ENCODE assay signal across 11 cellular contexts in genomic region chr10:96138102-96138501, GRCh38. TPM values are rescaled to one million over a fixed set of nuclear protein-coding genes. Genes with fewer than 3 reads are reported as not detected.
DNase-seq lines count a peak whose midpoint lies in the region; ATAC-seq lines count a peak whose summit lies in the region.
"Had no signal": no experiment of that assay in that cellular context is flagged by ENCODE, and none has a peak within 500 bp of the region (broad histone marks: within the 10 kb centered on the region; RNA-seq: fewer than 3 reads in every experiment).

No MANE protein-coding gene starts in this region.

- no peak overlapping the region for H3K4me3 ChIP-seq in naive thymus-derived CD4-positive, alpha-beta T cell (ENCODE audit: low read length)
- H3K4me3 ChIP-seq: right atrium auricular region had no signal

- peaks cover 65% of the 10 kb centered on the region for H3K36me3 Mint-ChIP-seq in activated CD8-positive, alpha-beta memory T cell treated with anti-CD3 and anti-CD28 coated beads, Interleukin-2, amount 10 ng/mL, durations not matched to agents 7 days and 5 days
- peaks cover 78% of the 10 kb centered on the region for H3K36me3 Mint-ChIP-seq in stimulated activated effector memory CD8-positive, alpha-beta T cell treated with anti-CD3 and anti-CD28 coated beads, Interleukin-12 subunit alpha, Interleukin-12 subunit beta, amount 100 ng/mL, for 72 hours
- H3K36me3 Mint-ChIP-seq in naive thymus-derived CD4-positive, alpha-beta T cell: peaks cover 25 to 82% (median 78%) of the 10 kb centered on the region in 5 donors
- peaks cover 55% of the 10 kb centered on the region for H3K36me3 Mint-ChIP-seq in activated CD4-positive, alpha-beta memory T cell treated with anti-CD3 and anti-CD28 coated beads for 36 hours

- H3K4me3 Mint-ChIP-seq in activated CD8-positive, alpha-beta memory T cell treated with anti-CD3 and anti-CD28 coated beads, Interleukin-2, amount 10 ng/mL, durations not matched to agents 7 days and 5 days: no peak overlapping the region
- H3K4me3 Mint-ChIP-seq in stimulated activated effector memory CD8-positive, alpha-beta T cell treated with anti-CD3 and anti-CD28 coated beads, Interleukin-12 subunit alpha, Interleukin-12 subunit beta, amount 100 ng/mL, for 72 hours: no peak overlapping the region
- no peak overlapping the region for H3K4me3 Mint-ChIP-seq in naive thymus-derived CD4-positive, alpha-beta T cell
- H3K4me3 Mint-ChIP-seq in activated CD4-positive, alpha-beta memory T cell treated with anti-CD3 and anti-CD28 coated beads for 36 hours: no peak overlapping the region

- CTCF ChIA-PET in activated CD8-positive, alpha-beta memory T cell treated with anti-CD3 and anti-CD28 coated beads, Interleukin-2, amount 10 ng/mL, durations not matched to agents 7 days and 5 days (lab: Charles Lee): no interaction called here
- CTCF ChIA-PET in naive thymus-derived CD4-positive, alpha-beta T cell (lab: Charles Lee): no interaction called here
- CTCF ChIA-PET in activated CD4-positive, alpha-beta memory T cell treated with anti-CD3 and anti-CD28 coated beads for 36 hours (lab: Charles Lee): interaction anchor here (1.5 to 1.6 kb wide), 2 partner anchors 91 to 121 kb away, joined by 5 to 6 read pairs; no protein-coding TSS in a partner anchor

- POLR2A ChIA-PET in naive thymus-derived CD4-positive, alpha-beta T cell (lab: Charles Lee): interaction anchor here (1.3 kb wide), 1 partner anchor 8 kb away, joined by 4 read pairs; the partner anchor contains the start of gene ZNF518A
- POLR2A ChIA-PET in activated CD4-positive, alpha-beta memory T cell treated with anti-CD3 and anti-CD28 coated beads for 36 hours (lab: Charles Lee): interaction anchor here (0.6 to 1.0 kb wide), 2 partner anchors 8 to 212 kb away, joined by 3 to 5 read pairs; partner anchors contain the start of gene ZNF518A

- peak; percentile 94 for ATAC-seq in activated CD8-positive, alpha-beta memory T cell treated with anti-CD3 and anti-CD28 coated beads, Interleukin-2, amount 10 ng/mL, durations not matched to agents 7 days and 5 days
- ATAC-seq in GM21717 (IDR thresholded peaks at IDR 0.05; ENCODE audit: unreplicated experiment): peak; percentile 95
- ATAC-seq in HG03196 (IDR thresholded peaks at IDR 0.05; ENCODE audit: unreplicated experiment): peak; percentile 95
- peak; percentile 98 for ATAC-seq in stimulated activated effector memory CD8-positive, alpha-beta T cell treated with anti-CD3 and anti-CD28 coated beads, Interleukin-12 subunit alpha, Interleukin-12 subunit beta, amount 100 ng/mL, for 72 hours
- no peak for ATAC-seq in naive thymus-derived CD4-positive, alpha-beta T cell

- H3K9me3 ChIP-seq in naive thymus-derived CD4-positive, alpha-beta T cell (ENCODE audit: control insufficient read depth in 2 of 3, low read length in 3 of 3): no peaks in the 10 kb centered on the region
- H3K9me3 ChIP-seq: right atrium auricular region had no signal

- no peak overlapping the region for H3K27ac ChIP-seq in naive thymus-derived CD4-positive, alpha-beta T cell (ENCODE audit: low read depth, low read length)
- H3K27ac ChIP-seq: right atrium auricular region had no signal

- peaks cover 0 to 64% (median 12%) of the 10 kb centered on the region in 3 experiments for H3K36me3 ChIP-seq in naive thymus-derived CD4-positive, alpha-beta T cell (ENCODE audit: control insufficient read depth in 2 of 3, insufficient read depth in 3 of 3, low read length in 3 of 3)

- DNase-seq in activated CD8-positive, alpha-beta memory T cell treated with anti-CD3 and anti-CD28 coated beads, Interleukin-2, amount 10 ng/mL, durations not matched to agents 7 days and 5 days: no peak
- no peak for DNase-seq in activated CD8-positive, alpha-beta memory T cell treated with anti-CD3 and anti-CD28 coated beads, Interleukin-2, amount 50 U/mL, for 48 hours
- no peak for DNase-seq in stimulated activated effector memory CD8-positive, alpha-beta T cell treated with anti-CD3 and anti-CD28 coated beads, Interleukin-12 subunit alpha, Interleukin-12 subunit beta, amount 100 ng/mL, for 72 hours (ENCODE audit: low spot score in 2 of 2)
- DNase-seq in naive thymus-derived CD4-positive, alpha-beta T cell: no peak
- DNase-seq in activated CD4-positive, alpha-beta memory T cell treated with anti-CD3 and anti-CD28 coated beads for 36 hours: no peak
- DNase-seq in activated naive CD4-positive, alpha-beta T cell treated with anti-CD3 and anti-CD28 coated beads, Interleukin-2, amount 50 U/mL, for 16 hours: no peak
- DNase-seq: activated effector memory CD4-positive, alpha-beta T cell treated with Interleukin-2 at 50 U/mL for 16 hours; NCI-H1417 had no signal

- intact Hi-C loops in naive thymus-derived CD4-positive, alpha-beta T cell (cut with micrococcal nuclease): loop anchor here in 1 of 2 donors (10.0 kb wide), 2 partner anchors 1773 to 1997 kb away; partner anchors contain the start of genes NOC3L and R3HCC1L
- intact Hi-C loops in activated CD4-positive, alpha-beta memory T cell treated with anti-CD3 and anti-CD28 coated beads for 36 hours (cut with micrococcal nuclease): no loop called here

- H3K27ac Mint-ChIP-seq in activated CD8-positive, alpha-beta memory T cell treated with anti-CD3 and anti-CD28 coated beads, Interleukin-2, amount 10 ng/mL, durations not matched to agents 7 days and 5 days: peak overlapping the region; percentile 71
- no peak overlapping the region for H3K27ac Mint-ChIP-seq in stimulated activated effector memory CD8-positive, alpha-beta T cell treated with anti-CD3 and anti-CD28 coated beads, Interleukin-12 subunit alpha, Interleukin-12 subunit beta, amount 100 ng/mL, for 72 hours
- H3K27ac Mint-ChIP-seq in naive thymus-derived CD4-positive, alpha-beta T cell: no peak overlapping the region
- H3K27ac Mint-ChIP-seq in activated CD4-positive, alpha-beta memory T cell treated with anti-CD3 and anti-CD28 coated beads for 36 hours: no peak overlapping the region

- peaks cover 41% of the 10 kb centered on the region for H3K4me1 Mint-ChIP-seq in activated CD8-positive, alpha-beta memory T cell treated with anti-CD3 and anti-CD28 coated beads, Interleukin-2, amount 10 ng/mL, durations not matched to agents 7 days and 5 days
- peaks cover 26% of the 10 kb centered on the region for H3K4me1 Mint-ChIP-seq in stimulated activated effector memory CD8-positive, alpha-beta T cell treated with anti-CD3 and anti-CD28 coated beads, Interleukin-12 subunit alpha, Interleukin-12 subunit beta, amount 100 ng/mL, for 72 hours
- H3K4me1 Mint-ChIP-seq in naive thymus-derived CD4-positive, alpha-beta T cell: peaks cover 4 to 28% (median 12%) of the 10 kb centered on the region in 7 donors
- H3K4me1 Mint-ChIP-seq in activated CD4-positive, alpha-beta memory T cell treated with anti-CD3 and anti-CD28 coated beads for 36 hours (ENCODE audit: low read depth): peaks cover 9% of the 10 kb centered on the region

- no peaks in the 10 kb centered on the region for H3K9me3 Mint-ChIP-seq in activated CD8-positive, alpha-beta memory T cell treated with anti-CD3 and anti-CD28 coated beads, Interleukin-2, amount 10 ng/mL, durations not matched to agents 7 days and 5 days (ENCODE audit: low read depth)
- H3K9me3 Mint-ChIP-seq in stimulated activated effector memory CD8-positive, alpha-beta T cell treated with anti-CD3 and anti-CD28 coated beads, Interleukin-12 subunit alpha, Interleukin-12 subunit beta, amount 100 ng/mL, for 72 hours: no peaks in the 10 kb centered on the region
- H3K9me3 Mint-ChIP-seq in naive thymus-derived CD4-positive, alpha-beta T cell: no peaks in the 10 kb centered on the region
- no peaks in the 10 kb centered on the region for H3K9me3 Mint-ChIP-seq in activated CD4-positive, alpha-beta memory T cell treated with anti-CD3 and anti-CD28 coated beads for 36 hours

- H3K27me3 Mint-ChIP-seq in activated CD8-positive, alpha-beta memory T cell treated with anti-CD3 and anti-CD28 coated beads, Interleukin-2, amount 10 ng/mL, durations not matched to agents 7 days and 5 days: no peaks in the 10 kb centered on the region
- H3K27me3 Mint-ChIP-seq in naive thymus-derived CD4-positive, alpha-beta T cell: no peaks in the 10 kb centered on the region
- no peaks in the 10 kb centered on the region for H3K27me3 Mint-ChIP-seq in activated CD4-positive, alpha-beta memory T cell treated with anti-CD3 and anti-CD28 coated beads for 36 hours

- H3K27me3 ChIP-seq in naive thymus-derived CD4-positive, alpha-beta T cell (ENCODE audit: control insufficient read depth in 2 of 2, insufficient read depth in 2 of 2, low read length in 2 of 2): no peaks in the 10 kb centered on the region
- H3K27me3 ChIP-seq: right atrium auricular region had no signal

- no peaks in the 10 kb centered on the region for H3K4me1 ChIP-seq in naive thymus-derived CD4-positive, alpha-beta T cell (ENCODE audit: control insufficient read depth in 2 of 2, insufficient read depth in 2 of 2, low read length in 2 of 2)
- H3K4me1 ChIP-seq: right atrium auricular region had no signal

RNA-seq across cellular contexts. Expression of gene ZNF518A, which starts 8.0 kb away (rescaled TPM):
- 10 to 100 TPM; 17.3 to 19.2 TPM for total RNA-seq in activated CD8-positive, alpha-beta memory T cell treated with anti-CD3 and anti-CD28 coated beads, Interleukin-2, amount 10 ng/mL, durations not matched to agents 7 days and 5 days
- total RNA-seq in naive thymus-derived CD4-positive, alpha-beta T cell: 10 to 100 TPM; 17.6 to 25.1 (median 21.5) TPM
- polyA plus RNA-seq in naive thymus-derived CD4-positive, alpha-beta T cell: 10 to 100 TPM in 1 of 2 donors, 1 to 10 TPM in 1; 7.1 to 17.6 TPM
- total RNA-seq in activated CD4-positive, alpha-beta memory T cell treated with anti-CD3 and anti-CD28 coated beads for 36 hours: 10 to 100 TPM in 1 of 2 experiments, 1 to 10 TPM in 1; 9.6 to 13.3 TPM
